2 cellular contexts compared by ENCODE assay signal in the genomic region with DNA sequence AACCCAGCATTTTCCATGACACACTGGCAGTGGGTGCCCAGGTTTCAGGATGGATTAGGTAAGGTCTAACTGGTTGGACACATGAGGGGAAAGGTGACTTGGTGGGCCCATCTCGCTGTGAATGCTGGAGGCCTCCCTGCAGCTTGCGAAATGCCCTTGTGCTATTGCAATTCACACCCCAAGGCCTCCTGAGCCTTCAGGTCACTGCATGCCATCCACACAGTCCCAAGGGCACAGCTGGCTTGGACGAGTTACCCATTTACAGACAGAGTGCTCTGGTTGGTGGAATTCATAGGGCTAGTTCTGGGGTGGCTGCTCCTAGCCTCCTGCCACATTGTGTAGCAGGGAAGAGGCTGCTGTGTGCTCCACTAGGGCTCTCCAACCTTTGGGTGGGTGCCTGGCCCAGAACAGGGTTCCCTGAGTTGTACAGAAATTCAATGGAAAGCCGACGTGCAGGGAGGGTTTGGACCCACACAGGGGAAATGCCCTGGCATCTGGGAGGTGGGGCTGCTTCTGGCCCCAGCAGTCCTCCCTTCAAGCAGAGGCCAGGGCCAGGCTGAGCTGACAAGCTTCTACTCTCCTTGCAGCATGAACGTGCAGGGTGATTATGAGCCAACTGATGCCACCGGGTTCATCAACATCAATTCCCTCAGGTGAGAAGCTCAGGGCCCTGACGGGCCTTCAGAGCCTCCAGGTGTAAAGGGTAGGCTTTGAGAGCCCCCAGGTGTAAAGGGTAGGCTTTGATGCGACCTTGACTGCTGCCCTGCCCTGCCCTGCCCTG.
TF ChIP-seq lines count a peak whose summit lies in the region.

No MANE protein-coding gene starts in this region.

TF ChIP-seq in K562, 482 proteins besides CTCF, POLR2A, EP300 and RAD21:
- TF ChIP-seq NCOA2 (IDR thresholded peaks at IDR 0.05; ENCODE audit: partially characterized antibody in 2 of 2) (no peak), PML (IDR thresholded peaks at IDR 0.05; ENCODE audit: low read length) (no peak), TCF7L2 (IDR thresholded peaks at IDR 0.05; ENCODE audit: low read depth, low read length) (no peak)
- TF ChIP-seq, protein P1, sequence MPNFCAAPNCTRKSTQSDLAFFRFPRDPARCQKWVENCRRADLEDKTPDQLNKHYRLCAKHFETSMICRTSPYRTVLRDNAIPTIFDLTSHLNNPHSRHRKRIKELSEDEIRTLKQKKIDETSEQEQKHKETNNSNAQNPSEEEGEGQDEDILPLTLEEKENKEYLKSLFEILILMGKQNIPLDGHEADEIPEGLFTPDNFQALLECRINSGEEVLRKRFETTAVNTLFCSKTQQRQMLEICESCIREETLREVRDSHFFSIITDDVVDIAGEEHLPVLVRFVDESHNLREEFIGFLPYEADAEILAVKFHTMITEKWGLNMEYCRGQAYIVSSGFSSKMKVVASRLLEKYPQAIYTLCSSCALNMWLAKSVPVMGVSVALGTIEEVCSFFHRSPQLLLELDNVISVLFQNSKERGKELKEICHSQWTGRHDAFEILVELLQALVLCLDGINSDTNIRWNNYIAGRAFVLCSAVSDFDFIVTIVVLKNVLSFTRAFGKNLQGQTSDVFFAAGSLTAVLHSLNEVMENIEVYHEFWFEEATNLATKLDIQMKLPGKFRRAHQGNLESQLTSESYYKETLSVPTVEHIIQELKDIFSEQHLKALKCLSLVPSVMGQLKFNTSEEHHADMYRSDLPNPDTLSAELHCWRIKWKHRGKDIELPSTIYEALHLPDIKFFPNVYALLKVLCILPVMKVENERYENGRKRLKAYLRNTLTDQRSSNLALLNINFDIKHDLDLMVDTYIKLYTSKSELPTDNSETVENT (CRISPR knock-in tag; IDR thresholded peaks at IDR 0.05): no peak

TF ChIP-seq in HepG2, 621 proteins besides CTCF, POLR2A, EP300 and RAD21 (continues in another document):
- TF ChIP-seq ZNF800 (CRISPR knock-in tag; IDR thresholded peaks at IDR 0.05): no peak
- TF ChIP-seq PPARG (CRISPR knock-in tag; conservative IDR thresholded peaks at IDR 0.05): peak; percentile 82
- no peak for TF ChIP-seq PAF1 (CRISPR knock-in tag; IDR thresholded peaks at IDR 0.05)
- no peak for TF ChIP-seq ZNF343 (CRISPR knock-in tag; IDR thresholded peaks at IDR 0.05)
- peak; percentile 17; the same call in 1 of the 2 replicates for TF ChIP-seq AKAP8 (CRISPR knock-in tag; IDR thresholded peaks at IDR 0.05)
- TF ChIP-seq FOXO1 (CRISPR knock-in tag; IDR thresholded peaks at IDR 0.05): peak; percentile 70
- TF ChIP-seq HES4 (CRISPR knock-in tag; IDR thresholded peaks at IDR 0.05; ENCODE audit: borderline replicate concordance): peak; percentile 42; the same call in 1 of the 2 replicates
- TF ChIP-seq, protein P2, sequence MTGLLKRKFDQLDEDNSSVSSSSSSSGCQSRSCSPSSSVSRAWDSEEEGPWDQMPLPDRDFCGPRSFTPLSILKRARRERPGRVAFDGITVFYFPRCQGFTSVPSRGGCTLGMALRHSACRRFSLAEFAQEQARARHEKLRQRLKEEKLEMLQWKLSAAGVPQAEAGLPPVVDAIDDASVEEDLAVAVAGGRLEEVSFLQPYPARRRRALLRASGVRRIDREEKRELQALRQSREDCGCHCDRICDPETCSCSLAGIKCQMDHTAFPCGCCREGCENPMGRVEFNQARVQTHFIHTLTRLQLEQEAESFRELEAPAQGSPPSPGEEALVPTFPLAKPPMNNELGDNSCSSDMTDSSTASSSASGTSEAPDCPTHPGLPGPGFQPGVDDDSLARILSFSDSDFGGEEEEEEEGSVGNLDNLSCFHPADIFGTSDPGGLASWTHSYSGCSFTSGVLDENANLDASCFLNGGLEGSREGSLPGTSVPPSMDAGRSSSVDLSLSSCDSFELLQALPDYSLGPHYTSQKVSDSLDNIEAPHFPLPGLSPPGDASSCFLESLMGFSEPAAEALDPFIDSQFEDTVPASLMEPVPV (CRISPR knock-in tag; IDR thresholded peaks at IDR 0.05): no peak; the same call in 1 of the 2 replicates
- TF ChIP-seq, protein P3, sequence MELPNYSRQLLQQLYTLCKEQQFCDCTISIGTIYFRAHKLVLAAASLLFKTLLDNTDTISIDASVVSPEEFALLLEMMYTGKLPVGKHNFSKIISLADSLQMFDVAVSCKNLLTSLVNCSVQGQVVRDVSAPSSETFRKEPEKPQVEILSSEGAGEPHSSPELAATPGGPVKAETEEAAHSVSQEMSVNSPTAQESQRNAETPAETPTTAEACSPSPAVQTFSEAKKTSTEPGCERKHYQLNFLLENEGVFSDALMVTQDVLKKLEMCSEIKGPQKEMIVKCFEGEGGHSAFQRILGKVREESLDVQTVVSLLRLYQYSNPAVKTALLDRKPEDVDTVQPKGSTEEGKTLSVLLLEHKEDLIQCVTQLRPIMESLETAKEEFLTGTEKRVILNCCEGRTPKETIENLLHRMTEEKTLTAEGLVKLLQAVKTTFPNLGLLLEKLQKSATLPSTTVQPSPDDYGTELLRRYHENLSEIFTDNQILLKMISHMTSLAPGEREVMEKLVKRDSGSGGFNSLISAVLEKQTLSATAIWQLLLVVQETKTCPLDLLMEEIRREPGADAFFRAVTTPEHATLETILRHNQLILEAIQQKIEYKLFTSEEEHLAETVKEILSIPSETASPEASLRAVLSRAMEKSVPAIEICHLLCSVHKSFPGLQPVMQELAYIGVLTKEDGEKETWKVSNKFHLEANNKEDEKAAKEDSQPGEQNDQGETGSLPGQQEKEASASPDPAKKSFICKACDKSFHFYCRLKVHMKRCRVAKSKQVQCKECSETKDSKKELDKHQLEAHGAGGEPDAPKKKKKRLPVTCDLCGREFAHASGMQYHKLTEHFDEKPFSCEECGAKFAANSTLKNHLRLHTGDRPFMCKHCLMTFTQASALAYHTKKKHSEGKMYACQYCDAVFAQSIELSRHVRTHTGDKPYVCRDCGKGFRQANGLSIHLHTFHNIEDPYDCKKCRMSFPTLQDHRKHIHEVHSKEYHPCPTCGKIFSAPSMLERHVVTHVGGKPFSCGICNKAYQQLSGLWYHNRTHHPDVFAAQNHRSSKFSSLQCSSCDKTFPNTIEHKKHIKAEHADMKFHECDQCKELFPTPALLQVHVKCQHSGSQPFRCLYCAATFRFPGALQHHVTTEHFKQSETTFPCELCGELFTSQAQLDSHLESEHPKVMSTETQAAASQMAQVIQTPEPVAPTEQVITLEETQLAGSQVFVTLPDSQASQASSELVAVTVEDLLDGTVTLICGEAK (IDR thresholded peaks at IDR 0.05): no peak
- TF ChIP-seq, protein P3 (CRISPR knock-in tag; IDR thresholded peaks at IDR 0.05): no peak
- TF ChIP-seq KDM5A (IDR thresholded peaks at IDR 0.05; ENCODE audit: borderline replicate concordance, low read length): no peak
- peak; percentile 64; the same call in 1 of the 2 replicates for TF ChIP-seq ZSCAN29 (CRISPR knock-in tag; conservative IDR thresholded peaks at IDR 0.05)
- no peak for TF ChIP-seq NR3C1 (CRISPR knock-in tag; IDR thresholded peaks at IDR 0.05)
- TF ChIP-seq ZNF296 (CRISPR knock-in tag; conservative IDR thresholded peaks at IDR 0.05): peak; percentile 92
- peak; percentile 77; the same call in 1 of the 2 replicates for TF ChIP-seq ZSCAN31 (CRISPR knock-in tag; IDR thresholded peaks at IDR 0.05; ENCODE audit: low read depth)
- no peak for TF ChIP-seq PBX3 (CRISPR knock-in tag; IDR thresholded peaks at IDR 0.05; ENCODE audit: borderline replicate concordance)
- no peak for TF ChIP-seq ZNF670 (CRISPR knock-in tag; IDR thresholded peaks at IDR 0.05; ENCODE audit: borderline replicate concordance)
- TF ChIP-seq, protein P4, sequence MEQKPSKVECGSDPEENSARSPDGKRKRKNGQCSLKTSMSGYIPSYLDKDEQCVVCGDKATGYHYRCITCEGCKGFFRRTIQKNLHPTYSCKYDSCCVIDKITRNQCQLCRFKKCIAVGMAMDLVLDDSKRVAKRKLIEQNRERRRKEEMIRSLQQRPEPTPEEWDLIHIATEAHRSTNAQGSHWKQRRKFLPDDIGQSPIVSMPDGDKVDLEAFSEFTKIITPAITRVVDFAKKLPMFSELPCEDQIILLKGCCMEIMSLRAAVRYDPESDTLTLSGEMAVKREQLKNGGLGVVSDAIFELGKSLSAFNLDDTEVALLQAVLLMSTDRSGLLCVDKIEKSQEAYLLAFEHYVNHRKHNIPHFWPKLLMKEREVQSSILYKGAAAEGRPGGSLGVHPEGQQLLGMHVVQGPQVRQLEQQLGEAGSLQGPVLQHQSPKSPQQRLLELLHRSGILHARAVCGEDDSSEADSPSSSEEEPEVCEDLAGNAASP (CRISPR knock-in tag; IDR thresholded peaks at IDR 0.05; ENCODE audit: borderline replicate concordance): peak; percentile 91
- TF ChIP-seq ZNF772 (CRISPR knock-in tag; IDR thresholded peaks at IDR 0.05): peak; percentile 80; the same call in 1 of the 2 replicates
- peak; percentile 49; the same call in 1 of the 2 replicates for TF ChIP-seq ZNF598 (CRISPR knock-in tag; IDR thresholded peaks at IDR 0.05; ENCODE audit: borderline replicate concordance)
- TF ChIP-seq ZIK1 (CRISPR knock-in tag; IDR thresholded peaks at IDR 0.05; ENCODE audit: borderline replicate concordance, low read depth): no peak
- TF ChIP-seq RXRA (CRISPR knock-in tag; IDR thresholded peaks at IDR 0.05): peak; percentile 94
- no peak for TF ChIP-seq ATAD3A (CRISPR knock-in tag; IDR thresholded peaks at IDR 0.05)
- TF ChIP-seq GATAD1 (CRISPR knock-in tag; IDR thresholded peaks at IDR 0.05): peak; percentile 73
- no peak for TF ChIP-seq RELA (CRISPR knock-in tag; IDR thresholded peaks at IDR 0.05)
- TF ChIP-seq ZNF33B (CRISPR knock-in tag; IDR thresholded peaks at IDR 0.05): no peak; the same call in 1 of the 2 replicates
- TF ChIP-seq CBX1 (IDR thresholded peaks at IDR 0.05; ENCODE audit: low read depth): peak; percentile 67
- no peak for TF ChIP-seq HNRNPK (IDR thresholded peaks at IDR 0.05; ENCODE audit: low read depth, low read length, poor library complexity, severe bottlenecking)
- TF ChIP-seq ZNF3 (CRISPR knock-in tag; IDR thresholded peaks at IDR 0.05): peak; percentile 62
- TF ChIP-seq MNT (IDR thresholded peaks at IDR 0.05): peak; percentile 32; the same call in 1 of the 2 replicates
- peak; percentile 89 for TF ChIP-seq ZNF12 (CRISPR knock-in tag; IDR thresholded peaks at IDR 0.05)
